In the genomic region with DNA sequence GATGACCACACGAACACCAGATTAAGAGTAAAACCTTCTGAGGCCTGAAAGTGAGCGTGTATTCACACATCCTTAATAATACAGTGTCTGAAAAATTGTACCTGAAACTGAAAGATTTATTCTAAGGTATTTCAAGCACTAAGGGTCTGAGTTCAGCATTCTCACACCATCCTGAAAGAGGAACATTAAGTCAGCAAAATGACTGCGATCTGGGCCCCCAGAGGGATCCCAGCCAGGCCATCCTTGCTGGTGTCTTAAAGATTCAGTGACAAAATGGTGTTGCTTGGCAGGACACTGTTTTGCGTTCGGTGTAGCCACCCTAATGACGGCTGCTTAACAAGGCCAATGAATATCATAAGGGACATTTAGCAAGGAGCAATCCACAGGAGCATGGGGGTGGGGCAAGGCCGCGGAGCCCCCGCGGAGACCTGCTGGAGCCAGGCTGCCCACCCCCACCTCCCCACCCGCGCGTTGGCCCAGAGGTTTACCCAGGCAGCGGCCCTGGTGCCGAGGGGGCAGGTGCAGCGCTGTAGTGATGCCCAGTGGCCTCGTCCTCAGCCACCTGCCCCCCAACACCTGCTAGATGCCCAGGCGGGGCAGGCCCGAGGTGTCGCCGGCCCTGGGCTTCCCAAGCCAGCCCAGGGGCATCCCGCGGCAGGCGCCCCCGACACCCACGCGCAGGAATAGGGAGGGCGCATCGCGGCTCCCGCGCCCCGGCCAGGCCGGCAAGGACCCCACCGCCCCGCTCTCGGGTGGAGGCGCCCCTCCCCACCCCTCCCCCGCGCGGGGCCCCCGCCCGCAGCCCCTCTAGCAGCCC, we compare ENCODE assay signal across 8 cellular contexts. TPM values are rescaled to one million over a fixed set of nuclear protein-coding genes. Genes with fewer than 3 reads are reported as not detected.
A peak's percentile ranks its signal among the peaks of the same experiment; 100 is the strongest.
DNase-seq lines count a peak whose midpoint lies in the region; ATAC-seq and TF ChIP-seq lines count a peak whose summit lies in the region.

No MANE protein-coding gene starts in this region.

- H3K27ac ChIP-seq in esophagus muscularis mucosa (replicated peaks in 1 of 4), result no peak overlapping the region
- no peak overlapping the region for H3K27ac ChIP-seq in parathyroid adenoma
- no peak overlapping the region for H3K27ac ChIP-seq in transverse colon

- WGBS in esophagus muscularis mucosa, result 59% methylated on average over 9 of the region's 43 CpGs
- 27 to 67% methylated on average over 1 to 29 of the region's 43 CpGs for WGBS in transverse colon (ENCODE audit: low coverage in 1 of 2), 2 donors

- ATAC-seq in GM18498 (IDR thresholded peaks at IDR 0.05; ENCODE audit: unreplicated experiment), result peak; percentile 79
- ATAC-seq in activated CD8-positive, alpha-beta memory T cell treated with anti-CD3 and anti-CD28 coated beads, Interleukin-2, amount 10 ng/mL, durations not matched to agents 7 days and 5 days, result no peak
- ATAC-seq in effector memory CD8-positive, alpha-beta T cell (replicated peaks), result no peak

- no peak for TF ChIP-seq CTCF in esophagus muscularis mucosa (IDR thresholded peaks at IDR 0.05)
- TF ChIP-seq CTCF in parathyroid adenoma (IDR thresholded peaks at IDR 0.05), result no peak
- no peak for TF ChIP-seq CTCF in transverse colon (IDR thresholded peaks at IDR 0.05)

- peaks cover 3% of the 10 kb centered on the region for H3K4me1 Mint-ChIP-seq in activated CD8-positive, alpha-beta memory T cell treated with anti-CD3 and anti-CD28 coated beads, Interleukin-2, amount 10 ng/mL, durations not matched to agents 7 days and 5 days
- no peaks in the 10 kb centered on the region for H3K4me1 Mint-ChIP-seq in effector memory CD8-positive, alpha-beta T cell (ENCODE audit: low read depth in 2 of 2)

- no peaks in the 10 kb centered on the region for H3K36me3 Mint-ChIP-seq in activated CD8-positive, alpha-beta memory T cell treated with anti-CD3 and anti-CD28 coated beads, Interleukin-2, amount 10 ng/mL, durations not matched to agents 7 days and 5 days
- no peaks in the 10 kb centered on the region for H3K36me3 Mint-ChIP-seq in effector memory CD8-positive, alpha-beta T cell (ENCODE audit: insufficient read depth)

- in situ Hi-C loops in transverse colon (cut with MboI; ENCODE audit: low pct_ligation_motif_present in 1 of 4, low pct_unique_long_range_greater_than_20kb in 1 of 4, low sequenced_read_pairs in 3 of 4) (no loop called here), HAP-1 (cut with MboI; ENCODE audit: low sequenced_read_pairs) (no loop called here)

- CTCF ChIA-PET in activated CD8-positive, alpha-beta memory T cell treated with anti-CD3 and anti-CD28 coated beads, Interleukin-2, amount 10 ng/mL, durations not matched to agents 7 days and 5 days (lab: Charles Lee), result no interaction called here

- peak overlapping the region; percentile 50 for H2AFZ ChIP-seq in parathyroid adenoma

- peaks cover 46% of the 10 kb centered on the region for H3K27me3 Mint-ChIP-seq in activated CD8-positive, alpha-beta memory T cell treated with anti-CD3 and anti-CD28 coated beads, Interleukin-2, amount 10 ng/mL, durations not matched to agents 7 days and 5 days
- peaks cover 22 to 46% of the 10 kb centered on the region in 2 donors for H3K27me3 Mint-ChIP-seq in effector memory CD8-positive, alpha-beta T cell

- H3K27ac Mint-ChIP-seq in activated CD8-positive, alpha-beta memory T cell treated with anti-CD3 and anti-CD28 coated beads, Interleukin-2, amount 10 ng/mL, durations not matched to agents 7 days and 5 days, result no peak overlapping the region
- H3K27ac Mint-ChIP-seq in effector memory CD8-positive, alpha-beta T cell, result no peak overlapping the region

- H3K4me3 Mint-ChIP-seq in activated CD8-positive, alpha-beta memory T cell treated with anti-CD3 and anti-CD28 coated beads, Interleukin-2, amount 10 ng/mL, durations not matched to agents 7 days and 5 days, result no peak overlapping the region
- no peak overlapping the region for H3K4me3 Mint-ChIP-seq in effector memory CD8-positive, alpha-beta T cell

- peak in 2 of 3 experiments; percentile 86 to 92 for DNase-seq in NCI-H1417 (lab: John Stamatoyannopoulos, UW)
- DNase-seq in esophagus muscularis mucosa (ENCODE audit: extremely low spot score), result peak; percentile 62
- no peak for DNase-seq in transverse colon
- DNase-seq in activated CD8-positive, alpha-beta memory T cell treated with anti-CD3 and anti-CD28 coated beads, Interleukin-2, amount 10 ng/mL, durations not matched to agents 7 days and 5 days, result no peak
- no peak for DNase-seq in effector memory CD8-positive, alpha-beta T cell
- DNase-seq in HAP-1 (ENCODE audit: low spot score in 2 of 2), result no peak

- no peak overlapping the region for H3K9ac ChIP-seq in parathyroid adenoma

- TF ChIP-seq POLR2A in esophagus muscularis mucosa (IDR thresholded peaks at IDR 0.05; ENCODE audit: low read depth) (no peak), transverse colon (IDR thresholded peaks at IDR 0.05) (no peak)

- intact Hi-C loops in esophagus muscularis mucosa (cut with DNase I), result no loop called here
- intact Hi-C loops in transverse colon (cut with DNase I; ENCODE audit: low total_unique reads), result no loop called here

- H3K27me3 ChIP-seq in esophagus muscularis mucosa (peaks cover 0 to 52% (median 15%) of the 10 kb centered on the region in 4 donors), parathyroid adenoma (ENCODE audit: control insufficient read depth, insufficient read depth, low read length) (no peaks in the 10 kb centered on the region), transverse colon (peaks cover 45% of the 10 kb centered on the region), HAP-1 (ENCODE audit: low read depth) (peaks cover 11% of the 10 kb centered on the region)

- H3K79me2 ChIP-seq in parathyroid adenoma, result no peaks in the 10 kb centered on the region

- H3K4me2 ChIP-seq in parathyroid adenoma (ENCODE audit: low read length), result peak overlapping the region; percentile 53

- no peak for TF ChIP-seq EP300 in esophagus muscularis mucosa (IDR thresholded peaks at IDR 0.05)
- no peak for TF ChIP-seq EP300 in transverse colon (IDR thresholded peaks at IDR 0.05; ENCODE audit: low read depth)

- H3K9me3 ChIP-seq in esophagus muscularis mucosa (no peaks in the 10 kb centered on the region), parathyroid adenoma (ENCODE audit: control insufficient read depth, low read length) (no peaks in the 10 kb centered on the region), transverse colon (no peaks in the 10 kb centered on the region), HAP-1 (no peaks in the 10 kb centered on the region)

- peaks cover 0 to 18% (median 16%) of the 10 kb centered on the region in 4 donors for H3K4me1 ChIP-seq in esophagus muscularis mucosa
- H3K4me1 ChIP-seq in parathyroid adenoma, result no peaks in the 10 kb centered on the region
- H3K4me1 ChIP-seq in transverse colon, result peaks cover 0 to 6% (median 2%) of the 10 kb centered on the region in 4 donors
- H3K4me1 ChIP-seq in HAP-1, result no peaks in the 10 kb centered on the region

- no peaks in the 10 kb centered on the region for H3K9me3 Mint-ChIP-seq in activated CD8-positive, alpha-beta memory T cell treated with anti-CD3 and anti-CD28 coated beads, Interleukin-2, amount 10 ng/mL, durations not matched to agents 7 days and 5 days (ENCODE audit: low read depth)
- no peaks in the 10 kb centered on the region for H3K9me3 Mint-ChIP-seq in effector memory CD8-positive, alpha-beta T cell

- H3K36me3 ChIP-seq in esophagus muscularis mucosa, result no peaks in the 10 kb centered on the region
- no peaks in the 10 kb centered on the region for H3K36me3 ChIP-seq in parathyroid adenoma (ENCODE audit: control insufficient read depth, insufficient read depth, low read length)
- H3K36me3 ChIP-seq in transverse colon, result no peaks in the 10 kb centered on the region
- H3K36me3 ChIP-seq in HAP-1 (replicated peaks), result no peaks in the 10 kb centered on the region

- H3K4me3 ChIP-seq in esophagus muscularis mucosa (peak overlapping the region; percentile 51 to 64 (median 54)), parathyroid adenoma (ENCODE audit: low read depth, low read length) (no peak overlapping the region), transverse colon (peak overlapping the region in 1 of 4 donors; percentile 43), HAP-1 (no peak overlapping the region)

RNA-seq across cellular contexts. Expression of a gene that starts 0.7 kb away (rescaled TPM):
- under 1 TPM; 0.42 to 0.83 (median 0.54) TPM for total RNA-seq in esophagus muscularis mucosa
- total RNA-seq in transverse colon, result under 1 TPM in 2 of 4 donors, not detected in 2; 0.32 to 0.41 TPM
- not detected for total RNA-seq in activated CD8-positive, alpha-beta memory T cell treated with anti-CD3 and anti-CD28 coated beads, Interleukin-2, amount 10 ng/mL, durations not matched to agents 7 days and 5 days

RNA-seq across cellular contexts. Expression of a gene that starts 36.9 kb away (rescaled TPM):
- total RNA-seq in esophagus muscularis mucosa (10 to 100 TPM in 3 of 4 donors, 1 to 10 TPM in 1; 8.3 to 20.0 (median 13.8) TPM), transverse colon (under 1 TPM in 3 of 4 donors, not detected in 1; 0.48 to 0.80 (median 0.68) TPM)
- total RNA-seq in activated CD8-positive, alpha-beta memory T cell treated with anti-CD3 and anti-CD28 coated beads, Interleukin-2, amount 10 ng/mL, durations not matched to agents 7 days and 5 days, result under 1 TPM in 1 of 2 experiments, not detected in 1; 0.05 TPM

Comparison
In these comparisons a context has a peak if more than half of its experiments do, and no peak if none do; other contexts are left out.
1. DNase-seq: peak in NCI-H1417 (2 of 3) and esophagus muscularis mucosa (single experiment); none in transverse colon (single experiment), activated CD8-positive, alpha-beta memory T cell treated with anti-CD3 and anti-CD28 coated beads, Interleukin-2, amount 10 ng/mL, durations not matched to agents 7 days and 5 days (single experiment), effector memory CD8-positive, alpha-beta T cell (0 of 3) and HAP-1 (0 of 2).
2. H3K4me3 ChIP-seq: peak in esophagus muscularis mucosa (4 of 4); none in parathyroid adenoma (single experiment) and HAP-1 (single experiment).
3. RNA of a gene that starts 36.9 kb away (total RNA-seq): 8.3 to 20.0 TPM in esophagus muscularis mucosa; 0.48 to 0.80 TPM in transverse colon and 0.05 TPM in activated CD8-positive, alpha-beta memory T cell treated with anti-CD3 and anti-CD28 coated beads, Interleukin-2, amount 10 ng/mL, durations not matched to agents 7 days and 5 days; every median in the first group is over 4 times any median in the second.